8 cellular contexts compared by ENCODE assay signal in genomic region chr4:49096215-49096614, GRCh38.
DNase-seq lines count a peak whose midpoint lies in the region; ATAC-seq, FAIRE-seq and TF ChIP-seq lines count a peak whose summit lies in the region.
"Not testable (repeated sequence)": the region's sequence is repeated elsewhere in the genome, so short reads cannot be mapped to it uniquely, and the experiment has no call there.

No MANE protein-coding gene starts in this region.

- DNase-seq in Calu3; activated naive CD8-positive, alpha-beta T cell treated with anti-CD3 and anti-CD28 coated beads, Interleukin-2, amount 50 U/mL, for 24 hours; endodermal cell; HepG2 (ENCODE audit: low spot score): not testable (repeated sequence)
- DNase-seq in Karpas-422 (peak; percentile 25), epithelial cell of esophagus (ENCODE audit: low read depth) (peak; percentile 31), mesendoderm (peak; percentile 25)

- H3K4me1 ChIP-seq in HUES6 (ENCODE audit: control insufficient read depth, insufficient read depth, low read length); Karpas-422 (ENCODE audit: low read length); endodermal cell (ENCODE audit: control insufficient read depth, insufficient read depth, low read length); HepG2 (ENCODE audit: insufficient read depth, low read length); mesendoderm (ENCODE audit: control insufficient read depth, low read depth, low read length): not testable (repeated sequence)

- H4K20me1 ChIP-seq in Karpas-422 (ENCODE audit: insufficient read depth, low read depth, low read length); HepG2 (ENCODE audit: insufficient read depth, low read length): not testable (repeated sequence)

- not testable (repeated sequence) for H3K79me2 ChIP-seq in Karpas-422 (ENCODE audit: low read length); HepG2 (ENCODE audit: insufficient read depth, low read length); mesendoderm (ENCODE audit: control insufficient read depth, insufficient read depth, low read length)

- not testable (repeated sequence) for H3K36me3 Mint-ChIP-seq in Calu3 (ENCODE audit: insufficient read depth, unreplicated experiment)
- H3K36me3 Mint-ChIP-seq in activated naive CD8-positive, alpha-beta T cell treated with anti-CD3 and anti-CD28 coated beads, Interleukin-2, amount 50 U/mL, for 24 hours (ENCODE audit: low read depth), result peaks cover 61% of the 10 kb centered on the region
- H3K36me3 Mint-ChIP-seq in endodermal cell (ENCODE audit: low read depth), result peaks cover 52% of the 10 kb centered on the region

- H4K8ac ChIP-seq in mesendoderm (ENCODE audit: low read depth, low read length), result not testable (repeated sequence)

- not testable (repeated sequence) for H2BK15ac ChIP-seq in mesendoderm (replicated peaks; ENCODE audit: low read depth)

- H3K56ac ChIP-seq in mesendoderm (ENCODE audit: low read length), result not testable (repeated sequence)

- WGBS in endodermal cell (ENCODE audit: insufficient coverage in 1 of 2, insufficient read length in 1 of 2), 2 experiments, result 70 to 77% methylated on average over 11 of the region's 11 CpGs
- 11% methylated on average over 11 of the region's 11 CpGs for WGBS in HepG2 (ENCODE audit: low lambda C conversion rate)
- 100% methylated on average over 2 of the region's 11 CpGs for WGBS in mesendoderm (ENCODE audit: extremely low coverage, insufficient coverage, low lambda C conversion rate)

- not testable (repeated sequence) for FAIRE-seq in HepG2 (lab: Jason Lieb, UNC)

- H3K4me3 ChIP-seq in HUES6 (ENCODE audit: low read depth, low read length) (peak overlapping the region; percentile 1; the same call in 1 of the 2 replicates), Karpas-422 (ENCODE audit: low read length) (0 out of 2 replicates have a peak overlapping the region, but pooled peaks have one; percentile 8), endodermal cell (ENCODE audit: low read length) (peak overlapping the region; percentile 68), mesendoderm (ENCODE audit: low read length) (peak overlapping the region; percentile 32)
- H3K4me3 ChIP-seq in epithelial cell of esophagus (ENCODE audit: low read length); HepG2 (replicated peaks in 1 of 3; ENCODE audit: insufficient read depth in 1 of 3, low read depth in 2 of 3, low read length in 3 of 3): not testable (repeated sequence)

- CTCF ChIA-PET in Calu3 (lab: Charles Lee); HepG2 (lab: Yijun Ruan, JAX; ENCODE audit: low intra/inter-chr PET ratio, low total read pairs): not testable (repeated sequence)

- H3K23ac ChIP-seq in mesendoderm (ENCODE audit: low read length), result not testable (repeated sequence)

- not testable (repeated sequence) for BruUV-seq in Calu3 (replicated peaks; lab: Mats Ljungman, UMichigan); HepG2 (replicated peaks; lab: Mats Ljungman, UMichigan)

- not testable (repeated sequence) for H3K9me2 ChIP-seq in Karpas-422 (replicated peaks; ENCODE audit: insufficient read depth, low read length)

- H3K4me2 ChIP-seq in Karpas-422 (ENCODE audit: low read depth, low read length, poor library complexity, severe bottlenecking); HepG2 (ENCODE audit: low read depth, low read length); mesendoderm (ENCODE audit: low read length): not testable (repeated sequence)

- not testable (repeated sequence) for H2BK5ac ChIP-seq in mesendoderm (ENCODE audit: low read length)

- H3K27me3 Mint-ChIP-seq in Calu3 (ENCODE audit: unreplicated experiment); activated naive CD8-positive, alpha-beta T cell treated with anti-CD3 and anti-CD28 coated beads, Interleukin-2, amount 50 U/mL, for 24 hours: not testable (repeated sequence)
- H3K27me3 Mint-ChIP-seq in endodermal cell (ENCODE audit: insufficient read depth), result peaks cover 10% of the 10 kb centered on the region

- H3K9me3 ChIP-seq in HUES6 (ENCODE audit: control insufficient read depth, insufficient read depth, low read depth, low read length) (peaks cover 62% of the 10 kb centered on the region), Karpas-422 (ENCODE audit: low read length) (peaks cover 51% of the 10 kb centered on the region), endodermal cell (ENCODE audit: control insufficient read depth, low read length) (peaks cover 65% of the 10 kb centered on the region), HepG2 (ENCODE audit: low read length) (peaks cover 63% of the 10 kb centered on the region)

- H3K27ac ChIP-seq in HUES6 (ENCODE audit: low read depth, low read length); Karpas-422 (ENCODE audit: low read length); endodermal cell (ENCODE audit: low read depth, low read length); HepG2 (ENCODE audit: extremely low read length, insufficient read depth, low read length); mesendoderm (ENCODE audit: low read depth, low read length): not testable (repeated sequence)

- not testable (repeated sequence) for H3K18ac ChIP-seq in mesendoderm (ENCODE audit: low read length)

- not testable (repeated sequence) for H3K9ac ChIP-seq in HUES6 (ENCODE audit: low read length); Karpas-422 (ENCODE audit: low read length); endodermal cell (ENCODE audit: extremely low read depth, low read length, poor library complexity, severe bottlenecking); HepG2 (ENCODE audit: insufficient read depth, low read depth, low read length); mesendoderm (ENCODE audit: low read length)

- H3K27me3 ChIP-seq in HUES6 (ENCODE audit: control insufficient read depth, insufficient read depth, low read length); Karpas-422 (ENCODE audit: low read length); endodermal cell (ENCODE audit: control insufficient read depth, insufficient read depth, low read length, poor library complexity, severe bottlenecking); HepG2 (ENCODE audit: control insufficient read depth in 1 of 2, insufficient read depth in 2 of 2, low read length in 2 of 2); mesendoderm (ENCODE audit: insufficient read depth, low read length, poor library complexity): not testable (repeated sequence)

- not testable (repeated sequence) for H2AFZ ChIP-seq in Karpas-422 (ENCODE audit: low read length); HepG2 (ENCODE audit: low read length)

- not testable (repeated sequence) for H2AK5ac ChIP-seq in mesendoderm (ENCODE audit: low read length)

- H3K27ac Mint-ChIP-seq in Calu3 (ENCODE audit: unreplicated experiment), result peak overlapping the region; percentile 0
- peak overlapping the region; percentile 0 for H3K27ac Mint-ChIP-seq in activated naive CD8-positive, alpha-beta T cell treated with anti-CD3 and anti-CD28 coated beads, Interleukin-2, amount 50 U/mL, for 24 hours
- H3K27ac Mint-ChIP-seq in endodermal cell, result not testable (repeated sequence)

- not testable (repeated sequence) for TF ChIP-seq RAD21 in HepG2 (CRISPR knock-in tag; IDR thresholded peaks at IDR 0.05)

- not testable (repeated sequence) for H3K36me3 ChIP-seq in HUES6 (ENCODE audit: control insufficient read depth, insufficient read depth, low read length); Karpas-422 (ENCODE audit: insufficient read depth, low read length); endodermal cell (ENCODE audit: control insufficient read depth, insufficient read depth, low read length); HepG2 (replicated peaks in 1 of 2; ENCODE audit: control insufficient read depth in 1 of 2, insufficient read depth in 2 of 2, low read length in 2 of 2); mesendoderm (ENCODE audit: control insufficient read depth, insufficient read depth, low read length)

- H3K9me3 Mint-ChIP-seq in Calu3 (ENCODE audit: low read depth, unreplicated experiment) (peaks cover 56% of the 10 kb centered on the region), endodermal cell (peaks cover 78% of the 10 kb centered on the region)
- peaks cover 69% of the 10 kb centered on the region for H3K9me3 Mint-ChIP-seq in activated naive CD8-positive, alpha-beta T cell treated with anti-CD3 and anti-CD28 coated beads, Interleukin-2, amount 50 U/mL, for 24 hours

- not testable (repeated sequence) for H3K4me1 Mint-ChIP-seq in Calu3 (ENCODE audit: low read depth, unreplicated experiment); activated naive CD8-positive, alpha-beta T cell treated with anti-CD3 and anti-CD28 coated beads, Interleukin-2, amount 50 U/mL, for 24 hours; endodermal cell

- not testable (repeated sequence) for TF ChIP-seq POLR2A in HepG2 (IDR thresholded peaks at IDR 0.05; ENCODE audit: insufficient read depth in 1 of 2, low read depth in 2 of 2, low read length in 2 of 2)

- TF ChIP-seq CTCF in Calu3 (IDR thresholded peaks at IDR 0.05; ENCODE audit: unreplicated experiment); endodermal cell (conservative IDR thresholded peaks at IDR 0.05); epithelial cell of esophagus (IDR thresholded peaks at IDR 0.05; ENCODE audit: insufficient read depth, low read depth, low read length, missing control alignments); HepG2 (CRISPR knock-in tag; IDR thresholded peaks at IDR 0.05): not testable (repeated sequence)

- in situ Hi-C loops in HepG2 (cut with HindIII; ENCODE audit: extremely low pct_ligation_motif_present, low pct_unique_long_range_greater_than_20kb), result not testable (repeated sequence)

- POLR2A ChIA-PET in HepG2 (lab: Yijun Ruan, JAX), result not testable (repeated sequence)

- H3K79me1 ChIP-seq in mesendoderm (ENCODE audit: low read length), result not testable (repeated sequence)

- not testable (repeated sequence) for H4K5ac ChIP-seq in mesendoderm (ENCODE audit: low read length)

- intact Hi-C loops in Calu3 (cut with micrococcal nuclease; ENCODE audit: unreplicated experiment); HepG2 (cut with micrococcal nuclease; ENCODE audit: unreplicated experiment): not testable (repeated sequence)

- not testable (repeated sequence) for H2BK120ac ChIP-seq in mesendoderm (ENCODE audit: low read depth, low read length)

- H3K4me3 Mint-ChIP-seq in Calu3 (ENCODE audit: low read depth, unreplicated experiment); activated naive CD8-positive, alpha-beta T cell treated with anti-CD3 and anti-CD28 coated beads, Interleukin-2, amount 50 U/mL, for 24 hours; endodermal cell: not testable (repeated sequence)

- ATAC-seq in activated naive CD8-positive, alpha-beta T cell treated with anti-CD3 and anti-CD28 coated beads, Interleukin-2, amount 50 U/mL, for 24 hours; HepG2: not testable (repeated sequence)

- H3K4ac ChIP-seq in mesendoderm (ENCODE audit: low read depth, low read length), result not testable (repeated sequence)

- TF ChIP-seq EP300 in HepG2 (IDR thresholded peaks at IDR 0.05; ENCODE audit: low read depth in 2 of 2, low read length in 2 of 2); HepG2 (CRISPR knock-in tag; IDR thresholded peaks at IDR 0.05; ENCODE audit: borderline replicate concordance): not testable (repeated sequence)
